Comparison of ENCODE assay signal across 27 cellular contexts in the genomic region with DNA sequence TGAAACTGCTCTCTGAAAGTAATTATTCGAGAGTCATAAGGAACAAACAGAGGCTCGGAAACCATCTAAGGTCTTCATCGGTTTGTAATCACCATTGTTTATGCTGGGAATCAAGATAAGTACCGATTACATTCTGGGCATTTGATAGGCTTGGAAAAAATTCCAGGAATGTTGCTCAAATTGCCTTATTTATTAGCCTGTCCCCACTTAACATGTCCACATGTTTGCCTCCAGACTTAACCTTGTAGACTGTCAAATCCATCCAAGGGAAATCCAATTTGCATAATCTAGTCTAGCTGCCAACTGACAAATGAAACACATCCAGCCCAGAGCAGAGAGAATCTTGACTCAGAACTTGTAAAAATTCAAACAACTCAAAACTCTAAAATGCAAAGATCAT. TPM values are rescaled to one million over a fixed set of nuclear protein-coding genes. Genes with fewer than 3 reads are reported as not detected.
DNase-seq lines count a peak whose midpoint lies in the region; ATAC-seq and TF ChIP-seq lines count a peak whose summit lies in the region.
"Had no signal": no experiment of that assay in that cellular context is flagged by ENCODE, and none has a peak within 500 bp of the region (broad histone marks: within the 10 kb centered on the region; RNA-seq: fewer than 3 reads in every experiment).

No MANE protein-coding gene starts in this region.

- no peaks in the 10 kb centered on the region for H3F3A ChIP-seq in SK-N-SH (replicated peaks; ENCODE audit: insufficient read depth)

- intact Hi-C loops in sciatic nerve (cut with DNase I) = no loop called here

- H3K36me3 ChIP-seq in SK-N-SH (replicated peaks in 1 of 2; ENCODE audit: control insufficient read depth in 1 of 2, insufficient read depth in 2 of 2, low read length in 1 of 2) = no peaks in the 10 kb centered on the region
- H3K36me3 ChIP-seq: BE2C, HAP-1 had no signal

- no peak overlapping the region for H2AFZ ChIP-seq in SK-N-SH (ENCODE audit: low read depth)
- H2AFZ ChIP-seq: GM23338 had no signal

- H3K4me3 ChIP-seq in SK-N-SH (ENCODE audit: low read depth in 2 of 2, low read length in 1 of 2) = no peak overlapping the region
- H3K4me3 ChIP-seq: GM23338, HAP-1 had no signal

- no peaks in the 10 kb centered on the region for H3K9me2 ChIP-seq in SK-N-SH

- no peak for TF ChIP-seq RAD21 in SK-N-SH (IDR thresholded peaks at IDR 0.05; ENCODE audit: low read length)

- no peaks in the 10 kb centered on the region; the same call in 1 of the 2 replicates for H3K27me3 ChIP-seq in SK-N-SH (ENCODE audit: insufficient read depth)
- H3K27me3 ChIP-seq: BE2C had no signal

- WGBS in SK-N-SH (ENCODE audit: low lambda C conversion rate) = 34% methylated on average over 4 of the region's 4 CpGs

- no peak overlapping the region for H3K9ac ChIP-seq in SK-N-SH

- H4K20me1 ChIP-seq in SK-N-SH (ENCODE audit: insufficient read depth) = no peaks in the 10 kb centered on the region

- ATAC-seq in SK-N-SH treated with all-trans-retinoic acid at 6 μM for 48 hours (peak; percentile 38; the same call in 1 of the 3 replicates), sciatic nerve (peak; percentile 39)
- ATAC-seq: GM23338, Panc1, Right ventricle myocardium inferior had no signal

- TF ChIP-seq CTCF in SK-N-SH (IDR thresholded peaks at IDR 0.05) = no peak

- TF ChIP-seq EP300 in SK-N-SH (IDR thresholded peaks at IDR 0.05; ENCODE audit: borderline replicate concordance in 1 of 2, low read depth in 1 of 2, low read length in 1 of 2) = no peak

- CTCF ChIA-PET in SK-N-SH (lab: Yijun Ruan, JAX) = interaction anchor here (1.2 to 1.3 kb wide), 2 partner anchors 10 to 197 kb away, joined by 3 to 4 read pairs; no protein-coding TSS in a partner anchor

- H3K79me2 ChIP-seq in SK-N-SH (ENCODE audit: insufficient read depth) = no peaks in the 10 kb centered on the region

- DNase-seq in SK-N-SH (no peak), RPMI7951 (ENCODE audit: low read depth) (peak; percentile 8), iris pigment epithelial cell (ENCODE audit: low read depth) (peak; percentile 26), sciatic nerve (ENCODE audit: low spot score) (no peak), RPMI8226 (no peak), COLO829 (ENCODE audit: low spot score) (no peak), RKO (ENCODE audit: low spot score) (no peak)
- DNase-seq: BE2C, COR-L47, DMS 273 treated with DMSO at 0.1 percent for 48 hours, DMS79 treated with DMSO at 0.1 percent for 48 hours, KG1, NCI-H1105, NCI-H146, NCI-H2029, NCI-H226, NCI-H510A treated with DMSO at 0.1 percent for 48 hours, NCI-H748 treated with DMSO at 0.1 percent for 48 hours had no signal

- no peak overlapping the region for H3K4me2 ChIP-seq in SK-N-SH
- H3K4me2 ChIP-seq: GM23338 had no signal

- H3K9me3 ChIP-seq in SK-N-SH = no peaks in the 10 kb centered on the region
- H3K9me3 ChIP-seq: BE2C, HAP-1 had no signal

- POLR2A ChIA-PET in SK-N-SH (lab: Yijun Ruan, JAX) = no interaction called here

- H3K4me1 ChIP-seq in SK-N-SH (ENCODE audit: control insufficient read depth in 1 of 2, insufficient read depth in 2 of 2, low read depth in 1 of 2, low read length in 1 of 2) = no peaks in the 10 kb centered on the region
- H3K4me1 ChIP-seq: BE2C, HAP-1 had no signal

- no peak overlapping the region for H3K27ac ChIP-seq in SK-N-SH (ENCODE audit: low read depth in 2 of 2, low read length in 1 of 2)
- H3K27ac ChIP-seq: 22Rv1, HL-60 had no signal

TF ChIP-seq in SK-N-SH treated with all-trans-retinoic acid at 6 μM for 48 hours, 23 proteins besides CTCF, POLR2A, EP300 and RAD21 (continues in another document):
- TF ChIP-seq OSR1 (CRISPR knock-in tag; IDR thresholded peaks at IDR 0.05) (no peak), TOX (CRISPR knock-in tag; IDR thresholded peaks at IDR 0.05; ENCODE audit: borderline replicate concordance) (no peak), ARNTL (CRISPR knock-in tag; IDR thresholded peaks at IDR 0.05; ENCODE audit: borderline replicate concordance, low read depth) (no peak), ZNF8 (CRISPR knock-in tag; IDR thresholded peaks at IDR 0.05) (no peak), ZC3H10 (CRISPR knock-in tag; IDR thresholded peaks at IDR 0.05) (no peak), ZNF70 (CRISPR knock-in tag; IDR thresholded peaks at IDR 0.05) (no peak), ZFP3 (CRISPR knock-in tag; IDR thresholded peaks at IDR 0.05) (no peak), PPARA (CRISPR knock-in tag; IDR thresholded peaks at IDR 0.05; ENCODE audit: borderline replicate concordance) (no peak), ESRRG (CRISPR knock-in tag; IDR thresholded peaks at IDR 0.05) (no peak), BACH2 (CRISPR knock-in tag; IDR thresholded peaks at IDR 0.05; ENCODE audit: borderline replicate concordance) (no peak)
- TF ChIP-seq, protein P1, sequence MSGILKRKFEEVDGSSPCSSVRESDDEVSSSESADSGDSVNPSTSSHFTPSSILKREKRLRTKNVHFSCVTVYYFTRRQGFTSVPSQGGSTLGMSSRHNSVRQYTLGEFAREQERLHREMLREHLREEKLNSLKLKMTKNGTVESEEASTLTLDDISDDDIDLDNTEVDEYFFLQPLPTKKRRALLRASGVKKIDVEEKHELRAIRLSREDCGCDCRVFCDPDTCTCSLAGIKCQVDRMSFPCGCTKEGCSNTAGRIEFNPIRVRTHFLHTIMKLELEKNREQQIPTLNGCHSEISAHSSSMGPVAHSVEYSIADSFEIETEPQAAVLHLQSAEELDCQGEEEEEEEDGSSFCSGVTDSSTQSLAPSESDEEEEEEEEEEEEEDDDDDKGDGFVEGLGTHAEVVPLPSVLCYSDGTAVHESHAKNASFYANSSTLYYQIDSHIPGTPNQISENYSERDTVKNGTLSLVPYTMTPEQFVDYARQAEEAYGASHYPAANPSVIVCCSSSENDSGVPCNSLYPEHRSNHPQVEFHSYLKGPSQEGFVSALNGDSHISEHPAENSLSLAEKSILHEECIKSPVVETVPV (CRISPR knock-in tag; IDR thresholded peaks at IDR 0.05) = peak; percentile 68; the same call in 1 of the 2 replicates

TF ChIP-seq in SK-N-SH, 30 proteins besides CTCF, POLR2A, EP300 and RAD21:
- no peak for TF ChIP-seq RCOR1 (IDR thresholded peaks at IDR 0.05; ENCODE audit: low read length)
- TF ChIP-seq SIN3A (IDR thresholded peaks at IDR 0.05; ENCODE audit: borderline replicate concordance, low read depth, low read length) = no peak
TF ChIP-seq in SK-N-SH: peak in this region for 0.

RNA-seq across cellular contexts. Expression of a gene that starts 51.3 kb away (rescaled TPM):
- not detected in 2 replicates for polyA plus RNA-seq in SK-N-SH (2012; rRNA removed)
- not detected in 2 replicates for polyA plus RNA-seq in SK-N-SH (2012; cell fraction: cytosol; rRNA removed)
- not detected in 2 replicates for polyA plus RNA-seq in SK-N-SH (2012; cell fraction: nucleus; rRNA removed)
- not detected in 2 replicates for total RNA-seq in RPMI7951 (2014; rRNA removed; shearing (Covaris generic))
- total RNA-seq in sciatic nerve = 1.7 TPM
- total RNA-seq: HT1080, Right ventricle myocardium inferior, SK-MEL-5 had no signal

Comparison
In these comparisons a context has a peak if more than half of its experiments do, and no peak if none do; other contexts are left out.
1. DNase-seq: peak in RPMI7951 (single experiment) and iris pigment epithelial cell (single experiment); none in SK-N-SH (single experiment), sciatic nerve (single experiment), RPMI8226 (single experiment), COLO829 (single experiment) and RKO (single experiment).